ENCODE assay signal across 9 cellular contexts in genomic region chr15:66789029-66790025, GRCh38.
DNase-seq lines count a peak whose midpoint lies in the region; ATAC-seq, FAIRE-seq and TF ChIP-seq lines count a peak whose summit lies in the region.
"Had no signal": no experiment of that assay in that cellular context is flagged by ENCODE, and none has a peak within 500 bp of the region (broad histone marks: within the 10 kb centered on the region; RNA-seq: fewer than 3 reads in every experiment).

No MANE protein-coding gene starts in this region.

- H2BK20ac ChIP-seq in IMR-90 (ENCODE audit: low read depth, low read length): peak overlapping the region; percentile 97

- DNase-seq in AG09309 (ENCODE audit: low read depth) (no peak), IMR-90 (peak; percentile 81), K562 (ENCODE audit: extremely low read depth in 1 of 4, low spot score in 3 of 4) (peak; percentile 62 to 72 (median 67)), left kidney (ENCODE audit: low read depth, low spot score) (peak; percentile 73), frontal cortex (ENCODE audit: low spot score in 2 of 2) (no peak), T1000 (lab: John Stamatoyannopoulos, UW) (no peak)
- no peak for DNase-seq in activated effector memory CD4-positive, alpha-beta T cell treated with anti-CD3 and anti-CD28 coated beads, Interleukin-2, amount 50 U/mL, for 16 hours

- 80% methylated on average over 1 of the region's 5 CpGs; no CpG with 5 or more reads in 1 of the 2 experiments for WGBS in IMR-90 (ENCODE audit: extremely low coverage in 2 of 2, insufficient read length in 1 of 2), 2 experiments
- 62% methylated on average over 5 of the region's 5 CpGs for WGBS in K562 (ENCODE audit: insufficient coverage, low coverage, missing lambda C conversion rate)

- H4K20me1 ChIP-seq in IMR-90 (ENCODE audit: insufficient read depth, low read length): no peaks in the 10 kb centered on the region
- no peaks in the 10 kb centered on the region for H4K20me1 ChIP-seq in K562 (replicated peaks; ENCODE audit: control insufficient read depth, insufficient read depth, low read length)

- peak overlapping the region; percentile 94 for H3K56ac ChIP-seq in IMR-90 (ENCODE audit: extremely low read depth, insufficient read depth, low read length)

- peak; percentile 57 for TF ChIP-seq RAD21 in IMR-90 (IDR thresholded peaks at IDR 0.05; ENCODE audit: low read length)
- peak; percentile 47 to 80 for TF ChIP-seq RAD21 in K562 (CRISPR knock-in tag; conservative IDR thresholded peaks at IDR 0.05 in 1 of 2, IDR thresholded peaks at IDR 0.05 in 1 of 2)

- peak; percentile 83 for FAIRE-seq in K562 (lab: Jason Lieb, UNC)
- FAIRE-seq in frontal cortex (lab: Jason Lieb, UNC): no peak
- FAIRE-seq: colon had no signal

- H2AK9ac ChIP-seq in IMR-90 (replicated peaks; ENCODE audit: low read depth, low read length, poor library complexity): peak overlapping the region; percentile 92

- POLR2A ChIA-PET in IMR-90 (lab: Charles Lee; ENCODE audit: unreplicated experiment): no interaction called here
- POLR2A ChIA-PET in K562 (lab: Yijun Ruan, JAX): interaction anchor here (0.5 to 1.2 kb wide), 8 partner anchors 9 to 207 kb away, joined by 3 to 7 read pairs (median 3); no protein-coding TSS in a partner anchor

- peak overlapping the region; percentile 98 for H3K18ac ChIP-seq in IMR-90 (ENCODE audit: low read depth, low read length)

- TF ChIP-seq CTCF in AG09309 (IDR thresholded peaks at IDR 0.05; ENCODE audit: control insufficient read depth, insufficient read depth, low read depth, low read length, missing control alignments) (peak; percentile 79), IMR-90 (conservative IDR thresholded peaks at IDR 0.05; ENCODE audit: low read depth, low read length) (peak; percentile 59), K562 (IDR thresholded peaks at IDR 0.05 in 2 of 3, conservative IDR thresholded peaks at IDR 0.05 in 1 of 3; ENCODE audit: insufficient read depth in 2 of 3, low read depth in 1 of 3, low read length in 3 of 3) (peak; percentile 65 to 75 (median 72))

- H3K9ac ChIP-seq in IMR-90 (ENCODE audit: low read depth, low read length): peak overlapping the region; percentile 82
- H3K9ac ChIP-seq in K562 (ENCODE audit: insufficient read depth in 1 of 2, low read depth in 2 of 2, low read length in 2 of 2): no peak overlapping the region

- CTCF ChIA-PET in IMR-90 (lab: Yijun Ruan, JAX): interaction anchor here (0.5 to 1.8 kb wide), 11 partner anchors 9 to 458 kb away, joined by 3 to 16 read pairs (median 4); no protein-coding TSS in a partner anchor
- CTCF ChIA-PET in K562 (lab: Yijun Ruan, JAX; ENCODE audit: low intra/inter-chr PET ratio): interaction anchor here (1.1 to 3.1 kb wide), 4 partner anchors 62 to 114 kb away, joined by 4 to 15 read pairs (median 10); no protein-coding TSS in a partner anchor

- dilution Hi-C loops in IMR-90 (cut with HindIII; ENCODE audit: low sequenced_read_pairs, unreplicated experiment): no loop called here

- H3K9me3 ChIP-seq in IMR-90 (ENCODE audit: control insufficient read depth, insufficient read depth, low read length) (no peaks in the 10 kb centered on the region), K562 (replicated peaks; ENCODE audit: control insufficient read depth, insufficient read depth, low read depth, low read length) (no peaks in the 10 kb centered on the region)

- peak overlapping the region; percentile 95 for H3K23ac ChIP-seq in IMR-90 (ENCODE audit: low read depth, low read length)

- BruUV-seq in IMR-90 (replicated peaks; lab: Mats Ljungman, UMichigan): no TSS peak
- no TSS peak for BruUV-seq in K562 (replicated peaks; lab: Mats Ljungman, UMichigan)

- intact Hi-C loops in IMR-90 (cut with micrococcal nuclease): loop anchor here (1.0 to 5.0 kb wide), 4 partner anchors 14 to 167 kb away; no protein-coding TSS in a partner anchor
- intact Hi-C loops in K562 (cut with micrococcal nuclease): loop anchor here (1.0 kb wide), 1 partner anchor 62 kb away; no protein-coding TSS in a partner anchor

- H4K5ac ChIP-seq in IMR-90 (ENCODE audit: low read depth, low read length): peak overlapping the region; percentile 94

- peak overlapping the region; percentile 99 for H2BK120ac ChIP-seq in IMR-90 (ENCODE audit: low read depth, low read length)

- no peaks in the 10 kb centered on the region for H3K27me3 ChIP-seq in IMR-90 (ENCODE audit: control insufficient read depth, insufficient read depth, low read length)
- no peaks in the 10 kb centered on the region for H3K27me3 ChIP-seq in K562 (ENCODE audit: control insufficient read depth in 2 of 2, insufficient read depth in 2 of 2, low read length in 2 of 2)

- H2BK5ac ChIP-seq in IMR-90 (ENCODE audit: low read depth, low read length, poor library complexity, severe bottlenecking): peak overlapping the region; percentile 98

- TF ChIP-seq EP300 in K562 (IDR thresholded peaks at IDR 0.05; ENCODE audit: low read length): no peak

- H4K91ac ChIP-seq in IMR-90 (ENCODE audit: insufficient read depth, low read depth, low read length): peak overlapping the region; percentile 99

- H2AK5ac ChIP-seq in IMR-90 (ENCODE audit: low read depth, low read length): peak overlapping the region; percentile 98

- ATAC-seq in IMR-90 (ENCODE audit: low read depth) (peak; percentile 70), K562 (peak; percentile 94), HG02678 (IDR thresholded peaks at IDR 0.05; ENCODE audit: unreplicated experiment) (no peak)

- peak overlapping the region; percentile 32; the same call in 1 of the 2 replicates for H3K4me2 ChIP-seq in IMR-90 (ENCODE audit: low read depth, low read length)
- no peak overlapping the region for H3K4me2 ChIP-seq in K562 (ENCODE audit: insufficient read depth, low read length)

- peak overlapping the region; percentile 99 for H3K4ac ChIP-seq in IMR-90 (ENCODE audit: low read depth, low read length)

- H3K4me3 ChIP-seq in AG09309 (ENCODE audit: control insufficient read depth, low read depth, low read length): no peak overlapping the region
- H3K4me3 ChIP-seq in IMR-90 (ENCODE audit: insufficient read depth, low read depth, low read length): no peak overlapping the region
- H3K4me3 ChIP-seq in K562: no peak overlapping the region

- peak overlapping the region; percentile 91 to 94 for H4K8ac ChIP-seq in IMR-90 (ENCODE audit: low read depth in 2 of 2, low read length in 2 of 2)

- H3K36me3 ChIP-seq in IMR-90 (ENCODE audit: control insufficient read depth, insufficient read depth, low read length) (no peaks in the 10 kb centered on the region), K562 (ENCODE audit: control insufficient read depth, insufficient read depth, low read length) (no peaks in the 10 kb centered on the region)

- peak overlapping the region; percentile 98 for H3K14ac ChIP-seq in IMR-90 (replicated peaks; ENCODE audit: low read depth, low read length)

- H3K4me1 ChIP-seq in IMR-90 (ENCODE audit: control insufficient read depth, insufficient read depth, low read length): peaks cover 41% of the 10 kb centered on the region
- H3K4me1 ChIP-seq in K562 (replicated peaks in 1 of 2; ENCODE audit: control insufficient read depth in 2 of 2, insufficient read depth in 2 of 2, low read length in 2 of 2): no peaks in the 10 kb centered on the region

- peak overlapping the region; percentile 100 for H3K27ac ChIP-seq in IMR-90 (ENCODE audit: insufficient read depth, low read length)
- H3K27ac ChIP-seq in K562 (ENCODE audit: extremely low read depth, low read depth, low read length): no peak overlapping the region

- H2AFZ ChIP-seq in IMR-90 (replicated peaks; ENCODE audit: low read length, poor library complexity) (peak overlapping the region; percentile 75), K562 (ENCODE audit: low read depth, low read length) (peak overlapping the region; percentile 36)

- H3K79me2 ChIP-seq in K562 (ENCODE audit: control insufficient read depth, insufficient read depth, low read length): no peaks in the 10 kb centered on the region

- no peak for TF ChIP-seq POLR2A in IMR-90 (IDR thresholded peaks at IDR 0.05; ENCODE audit: low read depth, low read length)
- no peak for TF ChIP-seq POLR2A in K562 (conservative IDR thresholded peaks at IDR 0.05)

- H2BK15ac ChIP-seq in IMR-90 (ENCODE audit: low read depth, low read length): peak overlapping the region; percentile 97; the same call in 2 of the 3 replicates

- in situ Hi-C loops in IMR-90 (cut with MboI; ENCODE audit: low sequenced_read_pairs): no loop called here
- in situ Hi-C loops in K562 (cut with MboI): no loop called here

- peaks cover 37% of the 10 kb centered on the region for H3K9me1 ChIP-seq in IMR-90 (ENCODE audit: insufficient read depth, low read length)
- no peaks in the 10 kb centered on the region for H3K9me1 ChIP-seq in K562 (ENCODE audit: control insufficient read depth, insufficient read depth, low read length)

- peaks cover 2 to 21% of the 10 kb centered on the region in 2 experiments; a peak in 3 of 4 replicates for H3K79me1 ChIP-seq in IMR-90 (ENCODE audit: low read depth in 1 of 2, low read length in 2 of 2)

TF ChIP-seq in IMR-90, 13 proteins besides CTCF, POLR2A, EP300 and RAD21:
- TF ChIP-seq RFX5 (IDR thresholded peaks at IDR 0.05; ENCODE audit: low read depth, low read length) (no peak), MAFK (IDR thresholded peaks at IDR 0.05; ENCODE audit: low read depth, low read length) (0 out of 2 replicates have a peak, but pooled peaks have one; percentile 9), SMC3 (IDR thresholded peaks at IDR 0.05; ENCODE audit: low read depth, low read length) (peak; percentile 50), CEBPB (IDR thresholded peaks at IDR 0.05; ENCODE audit: low read depth, low read length) (peak; percentile 83)

TF ChIP-seq in K562, 482 proteins besides CTCF, POLR2A, EP300 and RAD21 (continues in another document):
- TF ChIP-seq TFAP4 (CRISPR knock-in tag; IDR thresholded peaks at IDR 0.05; ENCODE audit: borderline replicate concordance) (peak; percentile 72), SMC3 (conservative IDR thresholded peaks at IDR 0.05; ENCODE audit: insufficient read depth, low read depth, low read length) (0 out of 2 replicates have a peak, but pooled peaks have one; percentile 40), BCOR (IDR thresholded peaks at IDR 0.05) (peak; percentile 23; the same call in 1 of the 2 replicates), KDM1A (IDR thresholded peaks at IDR 0.05) (0 out of 4 replicates have a peak, but pooled peaks of 1 of the 2 experiments have one; percentile 7), NFATC3 (IDR thresholded peaks at IDR 0.05) (no peak), MAZ (CRISPR knock-in tag; conservative IDR thresholded peaks at IDR 0.05 in 1 of 2, IDR thresholded peaks at IDR 0.05 in 1 of 2) (peak in 1 of 2 experiments; percentile 39; a peak in 1 of 4 replicates), ZFP36 (IDR thresholded peaks at IDR 0.05; ENCODE audit: low read depth, low read length, partially characterized antibody) (peak; percentile 59), ZNF830 (CRISPR knock-in tag; IDR thresholded peaks at IDR 0.05) (no peak)

Comparison
In these comparisons a context has a peak if more than half of its experiments do, and no peak if none do; other contexts are left out.
1. DNase-seq: peak in IMR-90 (single experiment), K562 (4 of 4) and left kidney (single experiment); none in AG09309 (single experiment), activated effector memory CD4-positive, alpha-beta T cell treated with anti-CD3 and anti-CD28 coated beads, Interleukin-2, amount 50 U/mL, for 16 hours (single experiment), frontal cortex (0 of 2) and T1000 (single experiment).
2. Peak in every context shown above with its lines, with median percentiles within 50 percentile points of each other: CTCF ChIP-seq.